ENCODE assay signal across 20 cellular contexts in genomic region chr21:18294100-18294499, GRCh38. TPM values are rescaled to one million over a fixed set of nuclear protein-coding genes. Genes with fewer than 3 reads are reported as not detected.
A peak's percentile ranks its signal among the peaks of the same experiment; 100 is the strongest.
DNase-seq lines count a peak whose midpoint lies in the region; ATAC-seq and TF ChIP-seq lines count a peak whose summit lies in the region.
"Had no signal": no experiment of that assay in that cellular context is flagged by ENCODE, and none has a peak within 500 bp of the region (broad histone marks: within the 10 kb centered on the region; RNA-seq: fewer than 3 reads in every experiment).

No MANE protein-coding gene starts in this region.

- H3K9me3 ChIP-seq in mesenchymal stem cell (ENCODE audit: control insufficient read depth, low read length) (no peaks in the 10 kb centered on the region), upper lobe of right lung (no peaks in the 10 kb centered on the region)
- H3K9me3 ChIP-seq: A549; BLaER1 treated with 17β-estradiol and CSF1 and Interleukin-3, amounts not matched to agents 10 nM and 100 nM; Caco-2 had no signal

- no peak for TF ChIP-seq CTCF in chondrocyte (IDR thresholded peaks at IDR 0.05)
- no peak for TF ChIP-seq CTCF in upper lobe of right lung (IDR thresholded peaks at IDR 0.05)

- no peak overlapping the region for H3K18ac ChIP-seq in mesenchymal stem cell (ENCODE audit: low read depth in 1 of 2, low read length in 2 of 2)

- no peak overlapping the region for H2BK12ac ChIP-seq in mesenchymal stem cell (ENCODE audit: low read length in 2 of 2)

- no peak overlapping the region for H3K4me2 ChIP-seq in mesenchymal stem cell (ENCODE audit: low read length, poor library complexity, severe bottlenecking)
- H3K4me2 ChIP-seq: A549; BLaER1 treated with 17β-estradiol and CSF1 and Interleukin-3, amounts not matched to agents 10 nM and 100 nM had no signal

- no peaks in the 10 kb centered on the region for H3K36me3 Mint-ChIP-seq in chondrocyte (ENCODE audit: low read depth)
- H3K36me3 Mint-ChIP-seq: CD8-positive, alpha-beta T cell had no signal

- H3K9ac ChIP-seq in mesenchymal stem cell (ENCODE audit: low read length): no peak overlapping the region
- H3K9ac ChIP-seq: BLaER1 treated with 17β-estradiol and CSF1 and Interleukin-3, amounts not matched to agents 10 nM and 100 nM had no signal

- ATAC-seq in upper lobe of right lung: peak; percentile 35
- ATAC-seq: A549; CD8-positive, alpha-beta T cell; GM12878 had no signal

- H3K4me3 ChIP-seq in mesenchymal stem cell (ENCODE audit: insufficient read depth in 1 of 2, low read depth in 1 of 2, low read length in 2 of 2): no peak overlapping the region
- no peak overlapping the region for H3K4me3 ChIP-seq in upper lobe of right lung
- H3K4me3 ChIP-seq: A549; BLaER1 treated with 17β-estradiol and CSF1 and Interleukin-3, amounts not matched to agents 10 nM and 100 nM; GM12878 had no signal

- H3K79me1 ChIP-seq in mesenchymal stem cell (replicated peaks; ENCODE audit: low read length, poor library complexity, severe bottlenecking): no peaks in the 10 kb centered on the region

- H3K27me3 Mint-ChIP-seq in chondrocyte (ENCODE audit: low read depth): peaks cover 14% of the 10 kb centered on the region
- H3K27me3 Mint-ChIP-seq: B cell; CD4-positive, alpha-beta T cell had no signal

- H3K27ac Mint-ChIP-seq in chondrocyte (ENCODE audit: unreplicated experiment): no peak overlapping the region
- H3K27ac Mint-ChIP-seq: B cell; CD4-positive, alpha-beta T cell; CD8-positive, alpha-beta T cell had no signal

- H2BK5ac ChIP-seq in mesenchymal stem cell (ENCODE audit: low read depth, low read length, poor library complexity, severe bottlenecking): no peak overlapping the region

- H2AK5ac ChIP-seq in mesenchymal stem cell (ENCODE audit: low read length, severe bottlenecking): no peak overlapping the region

- H2BK120ac ChIP-seq in mesenchymal stem cell (ENCODE audit: low read depth, low read length): no peak overlapping the region

- H3K14ac ChIP-seq in mesenchymal stem cell (ENCODE audit: low read length in 2 of 2): no peak overlapping the region

- no peaks in the 10 kb centered on the region for H3K4me1 ChIP-seq in mesenchymal stem cell (ENCODE audit: control insufficient read depth, insufficient read depth, low read depth, low read length)
- no peaks in the 10 kb centered on the region for H3K4me1 ChIP-seq in upper lobe of right lung
- H3K4me1 ChIP-seq: A549; BLaER1 treated with 17β-estradiol and CSF1 and Interleukin-3, amounts not matched to agents 10 nM and 100 nM had no signal

- no peak overlapping the region for H2AFZ ChIP-seq in mesenchymal stem cell (ENCODE audit: low read depth, low read length)

- 77% methylated on average over 4 of the region's 9 CpGs for WGBS in mesenchymal stem cell

- DNase-seq in chondrocyte (ENCODE audit: low spot score): peak; percentile 79
- no peak for DNase-seq in mesenchymal stem cell
- no peak for DNase-seq in upper lobe of right lung
- DNase-seq in foreskin melanocyte: no peak
- no peak for DNase-seq in GM03348 (ENCODE audit: low spot score)
- DNase-seq: AML-193; Caco-2; Calu3; CD4-positive, alpha-beta T cell; CD8-positive, alpha-beta T cell; DMS79 treated with DMSO at 0.1 percent for 48 hours; GF-D8 had no signal

- H2BK15ac ChIP-seq in mesenchymal stem cell (ENCODE audit: low read depth, poor library complexity, severe bottlenecking): no peak overlapping the region

- peaks cover 0 to 13% of the 10 kb centered on the region in 2 experiments for H3K27me3 ChIP-seq in mesenchymal stem cell (ENCODE audit: control insufficient read depth in 1 of 2, insufficient read depth in 1 of 2, low read length in 2 of 2)
- H3K27me3 ChIP-seq in upper lobe of right lung: no peaks in the 10 kb centered on the region
- H3K27me3 ChIP-seq: BLaER1 treated with 17β-estradiol and CSF1 and Interleukin-3, amounts not matched to agents 10 nM and 100 nM had no signal

- no peak overlapping the region for H3K23ac ChIP-seq in mesenchymal stem cell (ENCODE audit: low read length in 2 of 2)

- no peak overlapping the region for H3K4me3 Mint-ChIP-seq in chondrocyte (ENCODE audit: unreplicated experiment)
- H3K4me3 Mint-ChIP-seq: B cell; CD4-positive, alpha-beta T cell; CD8-positive, alpha-beta T cell had no signal

- H3K9me3 Mint-ChIP-seq in chondrocyte (ENCODE audit: low read depth): no peaks in the 10 kb centered on the region
- H3K9me3 Mint-ChIP-seq: CD4-positive, alpha-beta T cell; CD8-positive, alpha-beta T cell had no signal

- intact Hi-C loops in upper lobe of right lung (cut with DNase I): no loop called here

- no peak overlapping the region for H3K27ac ChIP-seq in mesenchymal stem cell (ENCODE audit: low read length, poor library complexity, severe bottlenecking)
- H3K27ac ChIP-seq in upper lobe of right lung: no peak overlapping the region
- H3K27ac ChIP-seq: 22Rv1; A549; BLaER1 treated with 17β-estradiol and CSF1 and Interleukin-3, amounts not matched to agents 10 nM and 100 nM; C4-2B had no signal

- H3K4ac ChIP-seq in mesenchymal stem cell (ENCODE audit: low read depth in 1 of 2, low read length in 2 of 2): no peak overlapping the region

- H4K8ac ChIP-seq in mesenchymal stem cell (ENCODE audit: low read length): peak overlapping the region; percentile 49

- no peak overlapping the region for H4K91ac ChIP-seq in mesenchymal stem cell (ENCODE audit: low read length)

- no peaks in the 10 kb centered on the region for H3K4me1 Mint-ChIP-seq in chondrocyte (ENCODE audit: low read depth)
- H3K4me1 Mint-ChIP-seq: B cell had no signal

- H3K36me3 ChIP-seq in mesenchymal stem cell (ENCODE audit: control insufficient read depth in 1 of 2, insufficient read depth in 2 of 2, low read depth in 1 of 2, low read length in 2 of 2) (no peaks in the 10 kb centered on the region), upper lobe of right lung (no peaks in the 10 kb centered on the region)
- H3K36me3 ChIP-seq: BLaER1 treated with 17β-estradiol and CSF1 and Interleukin-3, amounts not matched to agents 10 nM and 100 nM had no signal

RNA-seq across cellular contexts. Expression of gene CHODL, which starts 49.5 kb away (rescaled TPM):
- total RNA-seq in chondrocyte (0.18 to 0.22 TPM in 2 of 3 replicates, not detected in the other), upper lobe of right lung (0.26 TPM)
- polyA plus RNA-seq in mesenchymal stem cell (2013, experiment 1 of 2): 34.5 TPM
- 34.4 TPM for polyA plus RNA-seq in mesenchymal stem cell (2013, experiment 2 of 2)
- total RNA-seq: A172; Calu3; CD4-positive, alpha-beta T cell; CD8-positive, alpha-beta T cell had no signal
- polyA plus RNA-seq: A549, BJ had no signal
